ENCODE assay signal across 15 cellular contexts in the genomic region with DNA sequence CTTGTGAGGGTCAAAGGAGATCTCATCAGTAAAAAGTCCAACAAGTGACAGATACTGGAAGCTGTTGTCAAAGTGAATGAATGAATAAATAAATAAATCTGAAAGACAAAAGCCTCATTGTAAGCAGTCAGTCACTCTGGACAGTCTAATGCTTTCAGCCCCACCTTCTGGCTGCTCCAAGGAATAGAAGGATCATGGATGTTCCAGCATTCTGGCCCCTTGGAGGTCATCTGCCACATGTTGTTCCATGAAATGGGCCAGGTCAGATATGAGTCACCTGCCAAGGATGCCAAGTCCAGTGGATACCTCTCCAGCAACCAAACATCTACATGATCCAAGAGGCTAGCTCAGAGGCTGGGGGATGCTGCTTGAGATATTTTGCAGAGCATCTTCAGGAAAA.
DNase-seq lines count a peak whose midpoint lies in the region; ATAC-seq and TF ChIP-seq lines count a peak whose summit lies in the region.
"Had no signal": no experiment of that assay in that cellular context is flagged by ENCODE, and none has a peak within 500 bp of the region (broad histone marks: within the 10 kb centered on the region; RNA-seq: fewer than 3 reads in every experiment).

No MANE protein-coding gene starts in this region.

- H4K20me1 ChIP-seq in OCI-LY7 (ENCODE audit: insufficient read depth, low read length): no peaks in the 10 kb centered on the region

- H3K4me1 ChIP-seq in OCI-LY7 (ENCODE audit: insufficient read depth, low read length, poor library complexity, severe bottlenecking): no peaks in the 10 kb centered on the region
- H3K4me1 ChIP-seq: left lung, sigmoid colon had no signal

- H3K4me3 Mint-ChIP-seq in stimulated activated naive B cell treated with anti-CD40 and anti-IgM and Interleukin-4, amounts not matched to agents 10 μg/mL and 1 μg/mL and 100 μg/mL, for 72 hours: no peak overlapping the region
- H3K4me3 Mint-ChIP-seq: activated T-cell treated with anti-CD3 and anti-CD28 coated beads, Interleukin-2, amount 50 U/mL, for 4 hours; CD4-positive, alpha-beta memory T cell; nephron progenitor cell had no signal

- BruUV-seq in OCI-LY7 (replicated peaks; lab: Mats Ljungman, UMichigan): no TSS peak

- H3K27ac ChIP-seq in OCI-LY7 (ENCODE audit: low read depth, low read length, poor library complexity, severe bottlenecking): no peak overlapping the region
- H3K27ac ChIP-seq: left lung, sigmoid colon had no signal

- peaks cover 12 to 15% of the 10 kb centered on the region in 2 donors for H3K27me3 Mint-ChIP-seq in stimulated activated naive B cell treated with anti-CD40 and anti-IgM and Interleukin-4, amounts not matched to agents 10 μg/mL and 1 μg/mL and 100 μg/mL, for 72 hours

- no peaks in the 10 kb centered on the region for H3K4me1 Mint-ChIP-seq in stimulated activated naive B cell treated with anti-CD40 and anti-IgM and Interleukin-4, amounts not matched to agents 10 μg/mL and 1 μg/mL and 100 μg/mL, for 72 hours
- H3K4me1 Mint-ChIP-seq: nephron progenitor cell had no signal

- intact Hi-C loops in OCI-LY7 (cut with micrococcal nuclease; ENCODE audit: unreplicated experiment): loop anchor here (10.0 kb wide), 1 partner anchor 424 kb away; no protein-coding TSS in a partner anchor

- H3K9me3 Mint-ChIP-seq in stimulated activated naive B cell treated with anti-CD40 and anti-IgM and Interleukin-4, amounts not matched to agents 10 μg/mL and 1 μg/mL and 100 μg/mL, for 72 hours: peaks cover 12 to 14% of the 10 kb centered on the region in 2 donors

- no peak overlapping the region for H3K4me2 ChIP-seq in OCI-LY7 (ENCODE audit: low read length)
- H3K4me2 ChIP-seq: SK-N-SH had no signal

- POLR2A ChIA-PET in OCI-LY7 (lab: Charles Lee): no interaction called here

- ATAC-seq in stimulated activated naive B cell treated with anti-CD40 and anti-IgM and Interleukin-4, amounts not matched to agents 10 μg/mL and 1 μg/mL and 100 μg/mL, for 72 hours (replicated peaks): no peak
- no peak for ATAC-seq in GM19455 (IDR thresholded peaks at IDR 0.05; ENCODE audit: unreplicated experiment)
- ATAC-seq: activated T-cell treated with anti-CD3 and anti-CD28 coated beads, Interleukin-2, amount 50 U/mL, for 4 hours; left lung had no signal

- H3K9me3 ChIP-seq in OCI-LY7 (ENCODE audit: low read length): peaks cover 19% of the 10 kb centered on the region

- H3K4me3 ChIP-seq in OCI-LY7 (ENCODE audit: low read depth, low read length, poor library complexity, severe bottlenecking) (no peak overlapping the region), choroid plexus epithelial cell (ENCODE audit: low read depth, low read length) (no peak overlapping the region)
- H3K4me3 ChIP-seq: left lung, sigmoid colon had no signal

- H3K79me2 ChIP-seq in OCI-LY7 (ENCODE audit: insufficient read depth, low read depth, low read length): no peaks in the 10 kb centered on the region

- H3K36me3 ChIP-seq in OCI-LY7 (ENCODE audit: insufficient read depth, low read length): no peaks in the 10 kb centered on the region
- H3K36me3 ChIP-seq: left lung, sigmoid colon had no signal

- H3K9me2 ChIP-seq in OCI-LY7 (ENCODE audit: insufficient read depth, low read length): no peaks in the 10 kb centered on the region
- H3K9me2 ChIP-seq: SK-N-SH had no signal

- CTCF ChIA-PET in OCI-LY7 (lab: Charles Lee; ENCODE audit: unreplicated experiment): no interaction called here

- TF ChIP-seq CTCF in OCI-LY7 (conservative IDR thresholded peaks at IDR 0.05; ENCODE audit: low read length) (0 out of 2 replicates have a peak, but pooled peaks have one; percentile 19), choroid plexus epithelial cell (conservative IDR thresholded peaks at IDR 0.05; ENCODE audit: low read depth, low read length) (peak; percentile 66)

- peak; percentile 88 for DNase-seq in COLO829 (ENCODE audit: low spot score)
- no peak for DNase-seq in OCI-LY7 (ENCODE audit: low spot score)
- peak; percentile 74 for DNase-seq in choroid plexus epithelial cell (ENCODE audit: low read depth)
- DNase-seq in midbrain (lab: John Stamatoyannopoulos, UW): peak; percentile 39
- no peak for DNase-seq in stimulated activated naive B cell treated with anti-CD40 and anti-IgM and Interleukin-4, amounts not matched to agents 10 μg/mL and 1 μg/mL and 100 μg/mL, for 72 hours
- no peak for DNase-seq in NCI-H748 (lab: John Stamatoyannopoulos, UW; ENCODE audit: unreplicated experiment)
- no peak for DNase-seq in activated naive CD4-positive, alpha-beta T cell treated with anti-CD3 and anti-CD28 coated beads, Interleukin-2, amount 50 U/mL, for 16 hours
- DNase-seq: activated T-cell treated with anti-CD3 and anti-CD28 coated beads, Interleukin-2, amount 50 U/mL, for 4 hours; CD4-positive, alpha-beta memory T cell; left lung; NCI-H1930; nephron progenitor cell; sigmoid colon; SK-N-SH had no signal

- no peak overlapping the region for H3K27ac Mint-ChIP-seq in stimulated activated naive B cell treated with anti-CD40 and anti-IgM and Interleukin-4, amounts not matched to agents 10 μg/mL and 1 μg/mL and 100 μg/mL, for 72 hours
- H3K27ac Mint-ChIP-seq: CD4-positive, alpha-beta memory T cell; nephron progenitor cell had no signal

- H2AFZ ChIP-seq in OCI-LY7 (ENCODE audit: low read length): no peak overlapping the region

- H3K36me3 Mint-ChIP-seq in stimulated activated naive B cell treated with anti-CD40 and anti-IgM and Interleukin-4, amounts not matched to agents 10 μg/mL and 1 μg/mL and 100 μg/mL, for 72 hours: no peaks in the 10 kb centered on the region
- H3K36me3 Mint-ChIP-seq: CD4-positive, alpha-beta memory T cell had no signal

Comparison
In these comparisons a context has a peak if more than half of its experiments do, and no peak if none do; other contexts are left out.
1. DNase-seq: peak in COLO829 (single experiment), choroid plexus epithelial cell (single experiment) and midbrain (single experiment); none in OCI-LY7 (single experiment), stimulated activated naive B cell treated with anti-CD40 and anti-IgM and Interleukin-4, amounts not matched to agents 10 μg/mL and 1 μg/mL and 100 μg/mL, for 72 hours (single experiment), NCI-H748 (single experiment) and activated naive CD4-positive, alpha-beta T cell treated with anti-CD3 and anti-CD28 coated beads, Interleukin-2, amount 50 U/mL, for 16 hours (single experiment).